ENCODE assay signal across 1 cellular context in the genomic region with DNA sequence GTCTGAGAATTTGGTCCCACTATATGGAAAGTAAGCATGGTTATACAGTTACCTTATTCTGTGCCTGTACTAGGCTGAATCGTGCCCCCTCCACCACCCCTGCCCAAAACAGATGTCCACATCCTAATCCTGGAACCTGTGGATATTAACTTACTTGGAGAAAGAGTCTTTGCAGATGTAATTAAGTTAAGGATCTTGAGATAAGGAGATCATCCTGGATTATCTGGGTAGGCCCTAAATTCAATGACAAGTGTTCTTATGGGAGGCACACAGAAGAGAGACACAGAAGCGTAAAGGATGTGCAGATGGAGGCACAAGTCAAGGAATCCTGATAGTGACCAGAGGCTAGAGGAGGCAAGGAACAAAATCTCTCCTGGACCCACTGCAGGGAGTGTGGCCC.
TF ChIP-seq lines count a peak whose summit lies in the region.

No MANE protein-coding gene starts in this region.

TF ChIP-seq in K562, 482 proteins besides CTCF, POLR2A, EP300 and RAD21 (continued from another document):
- TF ChIP-seq, protein P1, sequence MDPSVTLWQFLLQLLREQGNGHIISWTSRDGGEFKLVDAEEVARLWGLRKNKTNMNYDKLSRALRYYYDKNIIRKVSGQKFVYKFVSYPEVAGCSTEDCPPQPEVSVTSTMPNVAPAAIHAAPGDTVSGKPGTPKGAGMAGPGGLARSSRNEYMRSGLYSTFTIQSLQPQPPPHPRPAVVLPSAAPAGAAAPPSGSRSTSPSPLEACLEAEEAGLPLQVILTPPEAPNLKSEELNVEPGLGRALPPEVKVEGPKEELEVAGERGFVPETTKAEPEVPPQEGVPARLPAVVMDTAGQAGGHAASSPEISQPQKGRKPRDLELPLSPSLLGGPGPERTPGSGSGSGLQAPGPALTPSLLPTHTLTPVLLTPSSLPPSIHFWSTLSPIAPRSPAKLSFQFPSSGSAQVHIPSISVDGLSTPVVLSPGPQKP (CRISPR knock-in tag; IDR thresholded peaks at IDR 0.05), result no peak
- TF ChIP-seq, protein P2, sequence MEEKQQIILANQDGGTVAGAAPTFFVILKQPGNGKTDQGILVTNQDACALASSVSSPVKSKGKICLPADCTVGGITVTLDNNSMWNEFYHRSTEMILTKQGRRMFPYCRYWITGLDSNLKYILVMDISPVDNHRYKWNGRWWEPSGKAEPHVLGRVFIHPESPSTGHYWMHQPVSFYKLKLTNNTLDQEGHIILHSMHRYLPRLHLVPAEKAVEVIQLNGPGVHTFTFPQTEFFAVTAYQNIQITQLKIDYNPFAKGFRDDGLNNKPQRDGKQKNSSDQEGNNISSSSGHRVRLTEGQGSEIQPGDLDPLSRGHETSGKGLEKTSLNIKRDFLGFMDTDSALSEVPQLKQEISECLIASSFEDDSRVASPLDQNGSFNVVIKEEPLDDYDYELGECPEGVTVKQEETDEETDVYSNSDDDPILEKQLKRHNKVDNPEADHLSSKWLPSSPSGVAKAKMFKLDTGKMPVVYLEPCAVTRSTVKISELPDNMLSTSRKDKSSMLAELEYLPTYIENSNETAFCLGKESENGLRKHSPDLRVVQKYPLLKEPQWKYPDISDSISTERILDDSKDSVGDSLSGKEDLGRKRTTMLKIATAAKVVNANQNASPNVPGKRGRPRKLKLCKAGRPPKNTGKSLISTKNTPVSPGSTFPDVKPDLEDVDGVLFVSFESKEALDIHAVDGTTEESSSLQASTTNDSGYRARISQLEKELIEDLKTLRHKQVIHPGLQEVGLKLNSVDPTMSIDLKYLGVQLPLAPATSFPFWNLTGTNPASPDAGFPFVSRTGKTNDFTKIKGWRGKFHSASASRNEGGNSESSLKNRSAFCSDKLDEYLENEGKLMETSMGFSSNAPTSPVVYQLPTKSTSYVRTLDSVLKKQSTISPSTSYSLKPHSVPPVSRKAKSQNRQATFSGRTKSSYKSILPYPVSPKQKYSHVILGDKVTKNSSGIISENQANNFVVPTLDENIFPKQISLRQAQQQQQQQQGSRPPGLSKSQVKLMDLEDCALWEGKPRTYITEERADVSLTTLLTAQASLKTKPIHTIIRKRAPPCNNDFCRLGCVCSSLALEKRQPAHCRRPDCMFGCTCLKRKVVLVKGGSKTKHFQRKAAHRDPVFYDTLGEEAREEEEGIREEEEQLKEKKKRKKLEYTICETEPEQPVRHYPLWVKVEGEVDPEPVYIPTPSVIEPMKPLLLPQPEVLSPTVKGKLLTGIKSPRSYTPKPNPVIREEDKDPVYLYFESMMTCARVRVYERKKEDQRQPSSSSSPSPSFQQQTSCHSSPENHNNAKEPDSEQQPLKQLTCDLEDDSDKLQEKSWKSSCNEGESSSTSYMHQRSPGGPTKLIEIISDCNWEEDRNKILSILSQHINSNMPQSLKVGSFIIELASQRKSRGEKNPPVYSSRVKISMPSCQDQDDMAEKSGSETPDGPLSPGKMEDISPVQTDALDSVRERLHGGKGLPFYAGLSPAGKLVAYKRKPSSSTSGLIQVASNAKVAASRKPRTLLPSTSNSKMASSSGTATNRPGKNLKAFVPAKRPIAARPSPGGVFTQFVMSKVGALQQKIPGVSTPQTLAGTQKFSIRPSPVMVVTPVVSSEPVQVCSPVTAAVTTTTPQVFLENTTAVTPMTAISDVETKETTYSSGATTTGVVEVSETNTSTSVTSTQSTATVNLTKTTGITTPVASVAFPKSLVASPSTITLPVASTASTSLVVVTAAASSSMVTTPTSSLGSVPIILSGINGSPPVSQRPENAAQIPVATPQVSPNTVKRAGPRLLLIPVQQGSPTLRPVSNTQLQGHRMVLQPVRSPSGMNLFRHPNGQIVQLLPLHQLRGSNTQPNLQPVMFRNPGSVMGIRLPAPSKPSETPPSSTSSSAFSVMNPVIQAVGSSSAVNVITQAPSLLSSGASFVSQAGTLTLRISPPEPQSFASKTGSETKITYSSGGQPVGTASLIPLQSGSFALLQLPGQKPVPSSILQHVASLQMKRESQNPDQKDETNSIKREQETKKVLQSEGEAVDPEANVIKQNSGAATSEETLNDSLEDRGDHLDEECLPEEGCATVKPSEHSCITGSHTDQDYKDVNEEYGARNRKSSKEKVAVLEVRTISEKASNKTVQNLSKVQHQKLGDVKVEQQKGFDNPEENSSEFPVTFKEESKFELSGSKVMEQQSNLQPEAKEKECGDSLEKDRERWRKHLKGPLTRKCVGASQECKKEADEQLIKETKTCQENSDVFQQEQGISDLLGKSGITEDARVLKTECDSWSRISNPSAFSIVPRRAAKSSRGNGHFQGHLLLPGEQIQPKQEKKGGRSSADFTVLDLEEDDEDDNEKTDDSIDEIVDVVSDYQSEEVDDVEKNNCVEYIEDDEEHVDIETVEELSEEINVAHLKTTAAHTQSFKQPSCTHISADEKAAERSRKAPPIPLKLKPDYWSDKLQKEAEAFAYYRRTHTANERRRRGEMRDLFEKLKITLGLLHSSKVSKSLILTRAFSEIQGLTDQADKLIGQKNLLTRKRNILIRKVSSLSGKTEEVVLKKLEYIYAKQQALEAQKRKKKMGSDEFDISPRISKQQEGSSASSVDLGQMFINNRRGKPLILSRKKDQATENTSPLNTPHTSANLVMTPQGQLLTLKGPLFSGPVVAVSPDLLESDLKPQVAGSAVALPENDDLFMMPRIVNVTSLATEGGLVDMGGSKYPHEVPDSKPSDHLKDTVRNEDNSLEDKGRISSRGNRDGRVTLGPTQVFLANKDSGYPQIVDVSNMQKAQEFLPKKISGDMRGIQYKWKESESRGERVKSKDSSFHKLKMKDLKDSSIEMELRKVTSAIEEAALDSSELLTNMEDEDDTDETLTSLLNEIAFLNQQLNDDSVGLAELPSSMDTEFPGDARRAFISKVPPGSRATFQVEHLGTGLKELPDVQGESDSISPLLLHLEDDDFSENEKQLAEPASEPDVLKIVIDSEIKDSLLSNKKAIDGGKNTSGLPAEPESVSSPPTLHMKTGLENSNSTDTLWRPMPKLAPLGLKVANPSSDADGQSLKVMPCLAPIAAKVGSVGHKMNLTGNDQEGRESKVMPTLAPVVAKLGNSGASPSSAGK (IDR thresholded peaks at IDR 0.05), result no peak
- TF ChIP-seq SRSF3 (IDR thresholded peaks at IDR 0.05; ENCODE audit: insufficient read depth, low read length), result no peak
- no peak for TF ChIP-seq ZNF431 (CRISPR knock-in tag; IDR thresholded peaks at IDR 0.05)
- TF ChIP-seq CC2D1A (IDR thresholded peaks at IDR 0.05), result no peak
- no peak for TF ChIP-seq DMBX1 (CRISPR knock-in tag; IDR thresholded peaks at IDR 0.05; ENCODE audit: borderline replicate concordance)
- TF ChIP-seq MXI1 (IDR thresholded peaks at IDR 0.05; ENCODE audit: low read depth, low read length), result no peak
- TF ChIP-seq, protein P3, sequence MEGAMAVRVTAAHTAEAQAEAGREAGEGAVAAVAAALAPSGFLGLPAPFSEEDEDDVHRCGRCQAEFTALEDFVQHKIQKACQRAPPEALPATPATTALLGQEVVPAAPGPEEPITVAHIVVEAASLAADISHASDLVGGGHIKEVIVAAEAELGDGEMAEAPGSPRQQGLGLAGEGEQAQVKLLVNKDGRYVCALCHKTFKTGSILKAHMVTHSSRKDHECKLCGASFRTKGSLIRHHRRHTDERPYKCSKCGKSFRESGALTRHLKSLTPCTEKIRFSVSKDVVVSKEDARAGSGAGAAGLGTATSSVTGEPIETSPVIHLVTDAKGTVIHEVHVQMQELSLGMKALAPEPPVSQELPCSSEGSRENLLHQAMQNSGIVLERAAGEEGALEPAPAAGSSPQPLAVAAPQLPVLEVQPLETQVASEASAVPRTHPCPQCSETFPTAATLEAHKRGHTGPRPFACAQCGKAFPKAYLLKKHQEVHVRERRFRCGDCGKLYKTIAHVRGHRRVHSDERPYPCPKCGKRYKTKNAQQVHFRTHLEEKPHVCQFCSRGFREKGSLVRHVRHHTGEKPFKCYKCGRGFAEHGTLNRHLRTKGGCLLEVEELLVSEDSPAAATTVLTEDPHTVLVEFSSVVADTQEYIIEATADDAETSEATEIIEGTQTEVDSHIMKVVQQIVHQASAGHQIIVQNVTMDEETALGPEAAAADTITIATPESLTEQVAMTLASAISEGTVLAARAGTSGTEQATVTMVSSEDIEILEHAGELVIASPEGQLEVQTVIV (CRISPR knock-in tag; IDR thresholded peaks at IDR 0.05; ENCODE audit: borderline replicate concordance), result no peak
- no peak for TF ChIP-seq IRF2 (CRISPR knock-in tag; IDR thresholded peaks at IDR 0.05)
